8 cellular contexts compared by ENCODE assay signal in the genomic region with DNA sequence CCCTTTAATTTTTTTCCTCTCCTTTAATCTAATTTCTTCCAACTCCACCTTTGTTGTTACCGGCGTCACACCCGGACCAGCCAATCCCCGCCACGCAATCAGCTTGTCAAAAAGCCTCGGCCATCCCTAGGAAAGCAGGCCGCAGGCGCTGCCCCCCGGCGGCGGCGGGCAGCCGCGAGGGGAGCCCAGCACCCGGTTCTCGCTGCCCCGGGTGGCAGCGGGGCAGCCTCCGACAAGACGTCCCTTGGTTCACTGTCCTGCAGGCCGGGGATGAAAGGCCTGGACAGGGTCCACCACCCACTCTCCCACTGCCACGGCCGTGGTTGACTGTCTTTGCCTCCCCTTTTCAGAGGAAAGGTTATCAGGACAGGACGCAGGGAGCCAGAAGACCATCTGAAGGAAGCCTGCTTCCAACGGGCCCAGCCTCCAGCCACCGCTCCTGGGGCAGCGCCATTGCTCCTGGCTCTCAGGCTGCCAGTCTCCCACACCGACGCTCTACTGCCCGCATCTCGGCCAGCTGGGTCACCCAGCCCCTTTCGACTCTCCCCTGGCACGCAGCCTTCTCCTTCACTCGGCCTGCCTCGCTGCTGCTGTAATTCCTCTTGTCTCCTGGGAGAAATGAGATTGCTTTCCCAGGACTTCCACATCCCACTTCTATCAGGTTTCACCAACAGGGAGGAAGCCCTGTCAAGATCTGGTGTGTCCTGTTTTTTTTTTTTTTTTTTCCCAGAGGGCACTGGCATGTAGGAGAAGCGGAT. TPM values are rescaled to one million over a fixed set of nuclear protein-coding genes. Genes with fewer than 3 reads are reported as not detected.
DNase-seq lines count a peak whose midpoint lies in the region; ATAC-seq, FAIRE-seq and TF ChIP-seq lines count a peak whose summit lies in the region.

No MANE protein-coding gene starts in this region.

- no peaks in the 10 kb centered on the region for H3K36me3 ChIP-seq in GM06990 (ENCODE audit: control insufficient read depth, insufficient read depth, low read length)
- H3K36me3 ChIP-seq in bronchial epithelial cell (ENCODE audit: control insufficient read depth, insufficient read depth, low read length): peaks cover 2% of the 10 kb centered on the region
- peaks cover 4% of the 10 kb centered on the region; the same call in 1 of the 2 replicates for H3K36me3 ChIP-seq in iPS-20b (ENCODE audit: insufficient read depth, low read depth, low read length)

- DNase-seq in GM06990 (ENCODE audit: extremely low read depth, insufficient read length): peak; percentile 66
- DNase-seq in NCI-H1105 (lab: John Stamatoyannopoulos, UW): peak; percentile 82
- DNase-seq in SW 1271 (lab: John Stamatoyannopoulos, UW): peak; percentile 59 to 87
- peak; percentile 51 for DNase-seq in bronchial epithelial cell (ENCODE audit: low read depth)
- DNase-seq in retinal pigment epithelial cell (ENCODE audit: low read depth): no peak

- H3K27ac ChIP-seq in iPS-20b (ENCODE audit: low read length): no peak overlapping the region

- TF ChIP-seq CTCF in GM06990 (IDR thresholded peaks at IDR 0.05; ENCODE audit: insufficient read depth, low read length, poor library complexity, severe bottlenecking) (peak; percentile 41), bronchial epithelial cell (IDR thresholded peaks at IDR 0.05; ENCODE audit: insufficient read depth, low read length, severe bottlenecking) (no peak), retinal pigment epithelial cell (conservative IDR thresholded peaks at IDR 0.05; ENCODE audit: low read depth, low read length) (peak; percentile 24)

- no peaks in the 10 kb centered on the region for H3K9me3 ChIP-seq in iPS-20b (ENCODE audit: insufficient read depth, low read depth, low read length)

- H3K27me3 ChIP-seq in GM06990 (replicated peaks; ENCODE audit: control insufficient read depth, insufficient read depth, low read length) (no peaks in the 10 kb centered on the region), bronchial epithelial cell (ENCODE audit: control insufficient read depth, insufficient read depth, low read length) (no peaks in the 10 kb centered on the region), iPS-20b (ENCODE audit: insufficient read depth, low read length) (no peaks in the 10 kb centered on the region; the same call in 1 of the 2 replicates)

- peak overlapping the region; percentile 88; the same call in 1 of the 2 replicates for H3K9ac ChIP-seq in iPS-20b (ENCODE audit: low read depth, low read length)

- H3K4me1 ChIP-seq in iPS-20b (ENCODE audit: insufficient read depth, low read length): peaks cover 6% of the 10 kb centered on the region

- ATAC-seq in HG02884 (IDR thresholded peaks at IDR 0.05; ENCODE audit: unreplicated experiment) (no peak), HG02885 (IDR thresholded peaks at IDR 0.05; ENCODE audit: poor library complexity, unreplicated experiment) (no peak)

- FAIRE-seq in bronchial epithelial cell (lab: Jason Lieb, UNC): no peak

- H3K4me3 ChIP-seq in GM06990 (replicated peaks; ENCODE audit: low read depth, low read length) (peak overlapping the region; percentile 92), bronchial epithelial cell (ENCODE audit: low read depth, low read length) (peak overlapping the region; percentile 84), iPS-20b (ENCODE audit: low read length) (peak overlapping the region; percentile 90), retinal pigment epithelial cell (ENCODE audit: low read length) (peak overlapping the region; percentile 83)

RNA-seq across cellular contexts. Expression of gene UBTF, which starts 2.8 kb away (rescaled TPM):
- total RNA-seq in bronchial epithelial cell: 22.9 and 36.1 TPM in 2 replicates

RNA-seq across cellular contexts. Expression of gene ATXN7L3, which starts 22.6 kb away (rescaled TPM):
- 32.4 and 46.3 TPM in 2 replicates for total RNA-seq in bronchial epithelial cell

RNA-seq across cellular contexts. Expression of gene TMUB2, which starts 35.5 kb away (rescaled TPM):
- total RNA-seq in bronchial epithelial cell: 20.3 and 25.6 TPM in 2 replicates

RNA-seq across cellular contexts. Expression of gene SLC4A1, which starts 45.6 kb away (rescaled TPM):
- total RNA-seq in bronchial epithelial cell: not detected in 2 replicates

RNA-seq across cellular contexts. Expression of gene ASB16, which starts 51.8 kb away (rescaled TPM):
- total RNA-seq in bronchial epithelial cell: not detected in 2 replicates
